ENCODE assay signal across 9 cellular contexts in the genomic region with DNA sequence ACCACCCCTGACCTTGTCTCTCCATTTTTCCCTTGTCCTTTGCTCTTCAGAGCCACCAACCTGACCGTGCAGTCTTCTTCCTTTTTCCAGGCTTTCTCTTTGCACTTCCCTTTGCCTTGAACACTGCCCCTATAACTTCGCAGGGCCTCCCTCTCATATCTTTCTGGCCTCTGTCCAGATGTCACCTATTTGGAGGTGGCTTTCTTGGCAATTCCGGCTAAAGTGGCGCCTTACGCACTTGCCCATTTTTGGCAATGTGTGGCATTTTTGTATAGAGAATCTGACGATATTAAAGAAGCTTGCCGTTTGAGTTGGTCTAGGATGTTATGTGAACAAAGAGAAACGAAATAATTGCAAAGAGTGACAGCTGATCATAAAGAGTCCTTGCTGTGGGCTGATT. TPM values are rescaled to one million over a fixed set of nuclear protein-coding genes. Genes with fewer than 3 reads are reported as not detected.
DNase-seq lines count a peak whose midpoint lies in the region; ATAC-seq, FAIRE-seq and TF ChIP-seq lines count a peak whose summit lies in the region.
"Had no signal": no experiment of that assay in that cellular context is flagged by ENCODE, and none has a peak within 500 bp of the region (broad histone marks: within the 10 kb centered on the region; RNA-seq: fewer than 3 reads in every experiment).

No MANE protein-coding gene starts in this region.

- H3K27ac Mint-ChIP-seq in T-cell: peak overlapping the region; percentile 52 to 82

- DNase-seq in DMS 273 (lab: John Stamatoyannopoulos, UW; ENCODE audit: unreplicated experiment) (peak; percentile 34), DMS 273 treated with DMSO at 0.1 percent for 48 hours (lab: John Stamatoyannopoulos, UW) (no peak), T-cell (no peak), foreskin fibroblast (no peak), H54 (ENCODE audit: insufficient read length, low spot score) (no peak), AG08396 (ENCODE audit: low spot score) (no peak)

- POLR2A ChIA-PET in T-cell (lab: Charles Lee): interaction anchor here in 1 of 2 donors (0.5 kb wide), 1 partner anchor 24 kb away, joined by 4 read pairs; no protein-coding TSS in a partner anchor

- H3K4me3 Mint-ChIP-seq in T-cell: peak overlapping the region; percentile 92 to 95 (median 93)

- peaks cover 14 to 31% (median 21%) of the 10 kb centered on the region in 3 donors for H3K9me3 Mint-ChIP-seq in T-cell

- CTCF ChIA-PET in T-cell (lab: Charles Lee): no interaction called here

- peaks cover 49% of the 10 kb centered on the region for H3K36me3 Mint-ChIP-seq in T-cell

- H3K4me3 ChIP-seq in foreskin fibroblast (ENCODE audit: low read depth in 1 of 2, low read length in 2 of 2) (peak overlapping the region; percentile 83 to 98), skin epidermis (peak overlapping the region; percentile 77 to 99 (median 88))

- H3K27ac ChIP-seq in skin epidermis: peak overlapping the region in 16 of 21 experiments; percentile 80 to 98 (median 90)

- TF ChIP-seq POLR2A in H54 (IDR thresholded peaks at IDR 0.05; ENCODE audit: low read depth, low read length): no peak

- H3K4me1 Mint-ChIP-seq in T-cell: peaks cover 27 to 33% (median 32%) of the 10 kb centered on the region in 3 donors

- peaks cover 15 to 18% of the 10 kb centered on the region in 2 donors for H3K27me3 Mint-ChIP-seq in T-cell

- FAIRE-seq in H54 (lab: Jason Lieb, UNC): no peak
- FAIRE-seq: A204.1 had no signal

- ATAC-seq in T-cell (replicated peaks in 1 of 4) (no peak), HG03460 (IDR thresholded peaks at IDR 0.05; ENCODE audit: unreplicated experiment) (no peak)

- TF ChIP-seq CTCF in foreskin fibroblast (IDR thresholded peaks at IDR 0.05; ENCODE audit: low read depth, low read length): no peak

RNA-seq across cellular contexts. Expression of gene ZNF543, which starts 0.9 kb away (rescaled TPM):
- 10 to 100 TPM in 1 of 5 donors, 1 to 10 TPM in 4; 3.9 to 11.1 (median 7.9) TPM for total RNA-seq in T-cell

RNA-seq across cellular contexts. Expression of gene ZNF304, which starts 29.9 kb away (rescaled TPM):
- 10 to 100 TPM in 3 of 5 donors, 1 to 10 TPM in 2; 7.1 to 14.3 (median 11.8) TPM for total RNA-seq in T-cell

RNA-seq across cellular contexts. Expression of gene ZNF460, which starts 40.9 kb away (rescaled TPM):
- total RNA-seq in T-cell: 10 to 100 TPM; 65.2 to 77.3 (median 66.0) TPM

RNA-seq across cellular contexts. Expression of gene TRAPPC2B, which starts 42.2 kb away (rescaled TPM):
- 10 to 100 TPM in 2 of 5 donors, 1 to 10 TPM in 3; 7.1 to 11.4 (median 9.6) TPM for total RNA-seq in T-cell

RNA-seq across cellular contexts. Expression of gene ZNF547, which starts 42.2 kb away (rescaled TPM):
- 1 to 10 TPM in 3 of 5 donors, under 1 TPM in 2; 0.77 to 4.8 (median 3.5) TPM for total RNA-seq in T-cell
